Comparison of ENCODE assay signal across 25 cellular contexts in genomic region chr12:132246997-132247717, GRCh38.
"Had no signal": no experiment of that assay in that cellular context is flagged by ENCODE, and none has a peak within 500 bp of the region (broad histone marks: within the 10 kb centered on the region; RNA-seq: fewer than 3 reads in every experiment).

No MANE protein-coding gene starts in this region.

- H3K4me3 ChIP-seq: gastroesophageal sphincter, ovary, prostate gland, skin epidermis, suprapubic skin, tibial artery had no signal

- H3K4me1 ChIP-seq: gastroesophageal sphincter, prostate gland, suprapubic skin, tibial artery had no signal

- H3K27ac Mint-ChIP-seq: activated naive CD4-positive, alpha-beta T cell treated with anti-CD3 and anti-CD28 coated beads for 36 hours; activated naive CD8-positive, alpha-beta T cell treated with anti-CD3 and anti-CD28 coated beads, Interleukin-2, amount 10 ng/mL, durations not matched to agents 7 days and 5 days; effector memory CD8-positive, alpha-beta T cell; memory B cell; stimulated activated effector memory CD8-positive, alpha-beta T cell treated with anti-CD3 and anti-CD28 coated beads, Interleukin-12 subunit alpha, Interleukin-12 subunit beta, amount 100 ng/mL, for 72 hours had no signal

- ATAC-seq: effector memory CD8-positive, alpha-beta T cell; gastroesophageal sphincter; naive thymus-derived CD8-positive, alpha-beta T cell; sciatic nerve; stimulated activated effector memory CD8-positive, alpha-beta T cell treated with anti-CD3 and anti-CD28 coated beads, Interleukin-12 subunit alpha, Interleukin-12 subunit beta, amount 100 ng/mL, for 72 hours had no signal

- H3K27ac ChIP-seq: gastroesophageal sphincter, neutrophil, ovary, prostate gland, skin epidermis, suprapubic skin, tibial artery had no signal

- H3K27me3 ChIP-seq: ovary had no signal

- H3K36me3 ChIP-seq: gastroesophageal sphincter, neutrophil, ovary, prostate gland, suprapubic skin, tibial artery had no signal

- H3K9me3 Mint-ChIP-seq: activated naive CD4-positive, alpha-beta T cell treated with anti-CD3 and anti-CD28 coated beads for 36 hours; activated naive CD8-positive, alpha-beta T cell treated with anti-CD3 and anti-CD28 coated beads, Interleukin-2, amount 10 ng/mL, durations not matched to agents 7 days and 5 days; effector memory CD8-positive, alpha-beta T cell; memory B cell; naive thymus-derived CD8-positive, alpha-beta T cell; stimulated activated effector memory CD8-positive, alpha-beta T cell treated with anti-CD3 and anti-CD28 coated beads, Interleukin-12 subunit alpha, Interleukin-12 subunit beta, amount 100 ng/mL, for 72 hours had no signal

- H3K9me3 ChIP-seq: gastroesophageal sphincter, neutrophil, ovary, prostate gland, suprapubic skin, tibial artery had no signal

- DNase-seq: activated CD4-positive, alpha-beta T cell treated with anti-CD3 and anti-CD28 coated beads for 4 hours; activated CD4-positive, alpha-beta T cell treated with anti-CD3 and anti-CD28 coated beads, Interleukin-2, amount 50 U/mL, for 4 hours; activated effector memory CD4-positive, alpha-beta T cell treated with anti-CD3 and anti-CD28 coated beads, Interleukin-2, amount 50 U/mL, for 16 hours; activated naive CD4-positive, alpha-beta T cell treated with anti-CD3 and anti-CD28 coated beads for 36 hours; activated naive CD8-positive, alpha-beta T cell treated with anti-CD3 and anti-CD28 coated beads, Interleukin-2, amount 10 ng/mL, durations not matched to agents 7 days and 5 days; activated T-cell treated with anti-CD3 and anti-CD28 coated beads for 4 hours; amniotic stem cell; caudate nucleus; cortex of kidney; effector memory CD8-positive, alpha-beta T cell; head of caudate nucleus; midbrain; ovary; retina; stimulated activated CD4-positive, alpha-beta T cell treated with anti-CD3 and anti-CD28 coated beads, Interleukin-4, amount 100 ng/mL, for 24 hours had no signal

- H3K4me3 Mint-ChIP-seq: activated naive CD4-positive, alpha-beta T cell treated with anti-CD3 and anti-CD28 coated beads for 36 hours; activated naive CD8-positive, alpha-beta T cell treated with anti-CD3 and anti-CD28 coated beads, Interleukin-2, amount 10 ng/mL, durations not matched to agents 7 days and 5 days; effector memory CD8-positive, alpha-beta T cell; memory B cell; naive thymus-derived CD8-positive, alpha-beta T cell; stimulated activated effector memory CD8-positive, alpha-beta T cell treated with anti-CD3 and anti-CD28 coated beads, Interleukin-12 subunit alpha, Interleukin-12 subunit beta, amount 100 ng/mL, for 72 hours had no signal

- H3K36me3 Mint-ChIP-seq: activated naive CD8-positive, alpha-beta T cell treated with anti-CD3 and anti-CD28 coated beads, Interleukin-2, amount 10 ng/mL, durations not matched to agents 7 days and 5 days; memory B cell; naive thymus-derived CD8-positive, alpha-beta T cell; stimulated activated effector memory CD8-positive, alpha-beta T cell treated with anti-CD3 and anti-CD28 coated beads, Interleukin-12 subunit alpha, Interleukin-12 subunit beta, amount 100 ng/mL, for 72 hours had no signal
